Comparison of ENCODE assay signal across 1 cellular context in the genomic region with DNA sequence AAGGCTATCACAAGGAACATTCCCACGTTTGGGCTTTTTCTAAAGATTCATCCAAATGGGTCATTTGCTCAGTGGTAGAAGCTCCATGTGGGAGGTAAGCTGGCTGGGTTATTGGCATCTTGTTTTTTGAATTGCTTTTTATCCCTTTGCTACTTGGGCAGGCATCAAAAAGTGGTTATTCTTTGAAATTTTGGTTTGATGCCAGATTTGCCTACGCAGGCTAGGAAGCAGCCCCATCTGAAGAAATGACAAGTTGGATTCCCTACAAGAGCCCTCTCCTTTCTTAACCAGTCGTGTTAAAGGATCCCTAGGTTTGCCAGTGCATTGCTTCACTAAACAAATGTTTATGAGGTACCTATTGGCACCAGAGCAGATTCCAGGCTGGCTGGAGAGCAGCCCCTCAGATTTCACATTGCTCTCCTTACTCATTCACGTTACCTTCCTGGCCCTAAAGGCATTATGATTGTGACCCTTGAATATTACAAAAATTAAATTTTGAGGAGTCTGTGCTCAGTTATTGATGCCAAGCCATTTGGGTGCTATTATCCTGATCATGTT.
TF ChIP-seq lines count a peak whose summit lies in the region.

No MANE protein-coding gene starts in this region.

TF ChIP-seq in GM12878, 131 proteins besides CTCF, POLR2A, EP300 and RAD21:
- TF ChIP-seq PAX5 (IDR thresholded peaks at IDR 0.05; ENCODE audit: borderline replicate concordance, low read depth, low read length) (no peak), CREM (IDR thresholded peaks at IDR 0.05; ENCODE audit: low read depth) (no peak), GATAD2B (conservative IDR thresholded peaks at IDR 0.05; ENCODE audit: low read depth) (no peak), ESRRA (IDR thresholded peaks at IDR 0.05; ENCODE audit: low read length) (no peak)
TF ChIP-seq in GM12878: peak in this region for 0.
